Comparison of ENCODE assay signal across 24 cellular contexts in genomic region chr20:35257175-35257909, GRCh38. TPM values are rescaled to one million over a fixed set of nuclear protein-coding genes. Genes with fewer than 3 reads are reported as not detected.
DNase-seq lines count a peak whose midpoint lies in the region; ATAC-seq and TF ChIP-seq lines count a peak whose summit lies in the region.
"Had no signal": no experiment of that assay in that cellular context is flagged by ENCODE, and none has a peak within 500 bp of the region (broad histone marks: within the 10 kb centered on the region; RNA-seq: fewer than 3 reads in every experiment).

No MANE protein-coding gene starts in this region.

- 0 out of 2 replicates have a peak, but pooled peaks cover 2% of the 10 kb centered on the region for H3K4me1 ChIP-seq in IMR-90 (ENCODE audit: control insufficient read depth, insufficient read depth, low read length)
- H3K4me1 ChIP-seq: left lung had no signal

- no peaks in the 10 kb centered on the region for H4K20me1 ChIP-seq in IMR-90 (ENCODE audit: insufficient read depth, low read length)

- H3K18ac ChIP-seq in IMR-90 (ENCODE audit: low read depth, low read length), result no peak overlapping the region

- no peak overlapping the region for H4K91ac ChIP-seq in IMR-90 (ENCODE audit: insufficient read depth, low read depth, low read length)

- TF ChIP-seq CTCF in AG10803 (conservative IDR thresholded peaks at IDR 0.05; ENCODE audit: low read length), result no peak
- no peak for TF ChIP-seq CTCF in IMR-90 (conservative IDR thresholded peaks at IDR 0.05; ENCODE audit: low read depth, low read length)
- TF ChIP-seq CTCF in astrocyte of the spinal cord (IDR thresholded peaks at IDR 0.05; ENCODE audit: low read depth, low read length), result no peak

- H3K56ac ChIP-seq in IMR-90 (ENCODE audit: extremely low read depth, insufficient read depth, low read length), result no peak overlapping the region

- intact Hi-C loops in IMR-90 (cut with micrococcal nuclease), result no loop called here

- H3K4me2 ChIP-seq in IMR-90 (ENCODE audit: low read depth, low read length), result no peak overlapping the region
- H3K4me2 ChIP-seq: GM23338 had no signal

- POLR2A ChIA-PET in IMR-90 (lab: Charles Lee; ENCODE audit: unreplicated experiment), result no interaction called here

- TF ChIP-seq POLR2A in IMR-90 (IDR thresholded peaks at IDR 0.05; ENCODE audit: low read depth, low read length), result no peak

- TF ChIP-seq RAD21 in IMR-90 (IDR thresholded peaks at IDR 0.05; ENCODE audit: low read length), result no peak

- H3K4me3 ChIP-seq in AG10803 (ENCODE audit: low read length) (no peak overlapping the region), IMR-90 (ENCODE audit: insufficient read depth, low read depth, low read length) (no peak overlapping the region), astrocyte of the spinal cord (ENCODE audit: low read depth, low read length) (no peak overlapping the region)
- H3K4me3 ChIP-seq: adrenal gland, GM23338, left lung had no signal

- dilution Hi-C loops in IMR-90 (cut with HindIII; ENCODE audit: low sequenced_read_pairs, unreplicated experiment), result no loop called here

- no peaks in the 10 kb centered on the region for H3K9me3 ChIP-seq in IMR-90 (ENCODE audit: control insufficient read depth, insufficient read depth, low read length)
- H3K9me3 ChIP-seq: adrenal gland, left lung had no signal

- no peak overlapping the region for H3K9ac ChIP-seq in IMR-90 (ENCODE audit: low read depth, low read length)

- ATAC-seq in IMR-90 (ENCODE audit: low read depth) (no peak), left lobe of liver (peak; percentile 26)
- ATAC-seq: activated CD4-positive, CD25-positive, alpha-beta regulatory T cell treated with anti-CD3 and anti-CD28 coated beads, Interleukin-2, amount 50 U/mL, for 24 hours; activated T-helper 17 cell treated with anti-CD3 and anti-CD28 coated beads, Interleukin-2, amount 50 U/mL, for 72 hours; GM23338; left lung had no signal

- no peak overlapping the region for H4K8ac ChIP-seq in IMR-90 (ENCODE audit: low read depth in 2 of 2, low read length in 2 of 2)

- CTCF ChIA-PET in IMR-90 (lab: Yijun Ruan, JAX), result no interaction called here

- H3K14ac ChIP-seq in IMR-90 (replicated peaks; ENCODE audit: low read depth, low read length), result no peak overlapping the region

- no TSS peak for BruUV-seq in IMR-90 (replicated peaks; lab: Mats Ljungman, UMichigan)

- H2AK9ac ChIP-seq in IMR-90 (replicated peaks; ENCODE audit: low read depth, low read length, poor library complexity), result no peak overlapping the region

- peak; percentile 38 for DNase-seq in AG10803 (ENCODE audit: low read depth)
- peak; percentile 44 for DNase-seq in IMR-90
- DNase-seq in astrocyte of the spinal cord (ENCODE audit: low read depth, low spot score), result peak; percentile 27
- no peak for DNase-seq in left lobe of liver (ENCODE audit: low spot score)
- no peak for DNase-seq in NCI-H2196 treated with DMSO at 0.1 percent for 48 hours (lab: John Stamatoyannopoulos, UW; ENCODE audit: unreplicated experiment)
- no peak for DNase-seq in DMS79 (lab: John Stamatoyannopoulos, UW)
- DNase-seq in stimulated activated CD4-positive, alpha-beta T cell treated with anti-CD3 and anti-CD28 coated beads, Interleukin-12 subunit alpha, Interleukin-12 subunit beta, amount 100 ng/mL, for 4 hours, result no peak
- no peak for DNase-seq in NCI-H69 (lab: John Stamatoyannopoulos, UW)
- DNase-seq: adrenal gland; GDM1; Karpas-422; left lung; NCI-H1417 treated with DMSO at 0.1 percent for 48 hours; NCI-H2227 treated with DMSO at 0.1 percent for 48 hours; stimulated activated CD4-positive, alpha-beta T cell treated with anti-CD3 and anti-CD28 coated beads, Interleukin-4, amount 100 ng/mL, for 4 hours; stimulated activated CD8-positive, alpha-beta memory T cell treated with anti-CD3 and anti-CD28 coated beads, Interleukin-4, amount 100 ng/mL, for 48 hours; substantia nigra had no signal

- no peaks in the 10 kb centered on the region for H3K27me3 ChIP-seq in IMR-90 (ENCODE audit: control insufficient read depth, insufficient read depth, low read length)
- H3K27me3 ChIP-seq: adrenal gland, left lung had no signal

- no peak overlapping the region for H4K5ac ChIP-seq in IMR-90 (ENCODE audit: low read depth, low read length)

- no peak overlapping the region for H3K23ac ChIP-seq in IMR-90 (ENCODE audit: low read depth, low read length)

- H2BK20ac ChIP-seq in IMR-90 (ENCODE audit: low read depth, low read length), result no peak overlapping the region

- peaks cover 3 to 4% of the 10 kb centered on the region in 2 experiments; a peak in 1 of 4 replicates for H3K79me1 ChIP-seq in IMR-90 (ENCODE audit: low read depth in 1 of 2, low read length in 2 of 2)

- no peak overlapping the region for H2BK120ac ChIP-seq in IMR-90 (ENCODE audit: low read depth, low read length)

- H2AK5ac ChIP-seq in IMR-90 (ENCODE audit: low read depth, low read length), result no peak overlapping the region

- H3K4ac ChIP-seq in IMR-90 (ENCODE audit: low read depth, low read length), result no peak overlapping the region

- WGBS in IMR-90 (ENCODE audit: extremely low coverage in 2 of 2, insufficient read length in 1 of 2), 2 experiments, result no CpG with 5 or more reads among the region's 8 CpGs

- in situ Hi-C loops in IMR-90 (cut with MboI; ENCODE audit: low sequenced_read_pairs) (loop anchor here (25.0 kb wide), 1 partner anchor 395 kb away; the partner anchor contains the start of gene GGT7), astrocyte of the spinal cord (cut with HindIII; ENCODE audit: low sequenced_read_pairs) (no loop called here)

- no peak overlapping the region for H2BK5ac ChIP-seq in IMR-90 (ENCODE audit: low read depth, low read length, poor library complexity, severe bottlenecking)

- H3K9me1 ChIP-seq in IMR-90 (ENCODE audit: insufficient read depth, low read length), result peaks cover 8% of the 10 kb centered on the region; the same call in 1 of the 2 replicates

- no peak overlapping the region for H2BK15ac ChIP-seq in IMR-90 (ENCODE audit: low read depth, low read length)

- no peak overlapping the region for H3K27ac ChIP-seq in IMR-90 (ENCODE audit: insufficient read depth, low read length)
- H3K27ac ChIP-seq: adrenal gland, HL-60, left lung had no signal

- no peak overlapping the region for H2AFZ ChIP-seq in IMR-90 (replicated peaks; ENCODE audit: low read length, poor library complexity)
- H2AFZ ChIP-seq: GM23338 had no signal

- no peaks in the 10 kb centered on the region for H3K36me3 ChIP-seq in IMR-90 (ENCODE audit: control insufficient read depth, insufficient read depth, low read length)
- H3K36me3 ChIP-seq: adrenal gland had no signal

TF ChIP-seq in IMR-90, 13 proteins besides CTCF, POLR2A, EP300 and RAD21:
- no peak for TF ChIP-seq ELK1 (IDR thresholded peaks at IDR 0.05; ENCODE audit: borderline replicate concordance, low read depth, low read length)
- no peak for TF ChIP-seq CHD1 (IDR thresholded peaks at IDR 0.05; ENCODE audit: low read depth, low read length)
- no peak for TF ChIP-seq MXI1 (IDR thresholded peaks at IDR 0.05; ENCODE audit: borderline replicate concordance, low read depth, low read length)
- no peak for TF ChIP-seq SMC3 (IDR thresholded peaks at IDR 0.05; ENCODE audit: low read depth, low read length)

RNA-seq across cellular contexts. Expression of gene MMP24OS, which starts 20.6 kb away (rescaled TPM):
- total RNA-seq in IMR-90 (2012; rRNA removed), result 5.9 and 7.2 TPM in 2 replicates
- 64.9 and 67.6 TPM in 2 replicates for polyA plus RNA-seq in IMR-90 (2012; rRNA removed)
- polyA plus RNA-seq in IMR-90 (2012; cell fraction: cytosol; rRNA removed), result 56.9 and 92.5 TPM in 2 replicates
- polyA plus RNA-seq in IMR-90 (2012; cell fraction: nucleus; rRNA removed; ENCODE audit: low replicate concordance), result 54.7 and 75.9 TPM in 2 replicates
- total RNA-seq in left lobe of liver, result 27.3 TPM

RNA-seq across cellular contexts. Expression of gene EIF6, which starts 27.2 kb away (rescaled TPM):
- 215 and 227 TPM in 2 replicates for total RNA-seq in IMR-90 (2012; rRNA removed)
- 215 and 258 TPM in 2 replicates for polyA plus RNA-seq in IMR-90 (2012; rRNA removed)
- 163 and 323 TPM in 2 replicates for polyA plus RNA-seq in IMR-90 (2012; cell fraction: cytosol; rRNA removed)
- 385 and 588 TPM in 2 replicates for polyA plus RNA-seq in IMR-90 (2012; cell fraction: nucleus; rRNA removed; ENCODE audit: low replicate concordance)
- 80.2 TPM for total RNA-seq in left lobe of liver

RNA-seq across cellular contexts. Expression of gene MMP24, which starts 30.9 kb away (rescaled TPM):
- total RNA-seq in IMR-90 (2012; rRNA removed) (0.36 and 0.56 TPM in 2 replicates), left lobe of liver (0.43 TPM)
- polyA plus RNA-seq in IMR-90 (2012; rRNA removed), result 0.79 and 0.86 TPM in 2 replicates
- 0.32 and 1.0 TPM in 2 replicates for polyA plus RNA-seq in IMR-90 (2012; cell fraction: cytosol; rRNA removed)
- 0.34 and 0.54 TPM in 2 replicates for polyA plus RNA-seq in IMR-90 (2012; cell fraction: nucleus; rRNA removed; ENCODE audit: low replicate concordance)

RNA-seq across cellular contexts. Expression of gene FAM83C, which starts 34.9 kb away (rescaled TPM):
- not detected in 2 replicates for total RNA-seq in IMR-90 (2012; rRNA removed)
- 0.02 and 0.03 TPM in 2 replicates for polyA plus RNA-seq in IMR-90 (2012; rRNA removed)
- 0.02 TPM in 1 of 2 replicates, not detected in the other for polyA plus RNA-seq in IMR-90 (2012; cell fraction: cytosol; rRNA removed)
- polyA plus RNA-seq in IMR-90 (2012; cell fraction: nucleus; rRNA removed; ENCODE audit: low replicate concordance), result 0.03 and 0.13 TPM in 2 replicates
- total RNA-seq in left lobe of liver, result not detected
- total RNA-seq: activated CD8-positive, alpha-beta memory T cell treated with anti-CD3 and anti-CD28 coated beads for 36 hours; activated T-helper 17 cell treated with anti-CD3 and anti-CD28 coated beads, Interleukin-2, amount 50 U/mL, for 72 hours; adrenal gland; cerebellum; left lung; osteocyte had no signal
- polyA plus RNA-seq: GM23338 had no signal

Comparison
In these comparisons a context has a peak if more than half of its experiments do, and no peak if none do; other contexts are left out.
1. DNase-seq: peak in AG10803 (single experiment), IMR-90 (single experiment) and astrocyte of the spinal cord (single experiment); none in left lobe of liver (single experiment), NCI-H2196 treated with DMSO at 0.1 percent for 48 hours (single experiment), DMS79 (single experiment), stimulated activated CD4-positive, alpha-beta T cell treated with anti-CD3 and anti-CD28 coated beads, Interleukin-12 subunit alpha, Interleukin-12 subunit beta, amount 100 ng/mL, for 4 hours (single experiment) and NCI-H69 (single experiment).